In genomic region chr12:52381206-52381605, GRCh38 we compare ENCODE assay signal across 8 cellular contexts. TPM values are rescaled to one million over a fixed set of nuclear protein-coding genes. Genes with fewer than 3 reads are reported as not detected.
"Had no signal": no experiment of that assay in that cellular context is flagged by ENCODE, and none has a peak within 500 bp of the region (broad histone marks: within the 10 kb centered on the region; RNA-seq: fewer than 3 reads in every experiment).

No MANE protein-coding gene starts in this region.

- H3K27ac ChIP-seq: HL-60 had no signal

- H3K4me3 ChIP-seq: GM23338, K562 had no signal

- H3K4me1 Mint-ChIP-seq: GM23338, H9 had no signal

- H3K4me2 ChIP-seq: GM23338 had no signal

- H3K4me3 Mint-ChIP-seq: GM23338, H9 had no signal

- H2AFZ ChIP-seq: GM23338 had no signal

- DNase-seq: H9, HCEC 1CT had no signal

- H3K9me3 Mint-ChIP-seq: GM23338, H9 had no signal

- ATAC-seq: K562 had no signal

- H3K27ac Mint-ChIP-seq: GM23338, H9 had no signal

RNA-seq across cellular contexts. Expression of gene KRT84, which starts 4.2 kb away (rescaled TPM):
- total RNA-seq: GM23338, H1, H9, HepG2, HT1080, K562 had no signal
- polyA plus RNA-seq: GM23338, H1, HepG2, K562 had no signal

RNA-seq across cellular contexts. Expression of gene KRT85, which starts 13.9 kb away (rescaled TPM):
- total RNA-seq: GM23338, H1, H9, HepG2, HT1080, K562 had no signal
- polyA plus RNA-seq: GM23338, H1, HepG2, K562 had no signal

RNA-seq across cellular contexts. Expression of gene KRT82, which starts 24.9 kb away (rescaled TPM):
- total RNA-seq: GM23338, H1, H9, HepG2, HT1080, K562 had no signal
- polyA plus RNA-seq: GM23338, H1, HepG2, K562 had no signal

RNA-seq across cellular contexts. Expression of gene KRT75, which starts 53.0 kb away (rescaled TPM):
- total RNA-seq: GM23338, H1, H9, HepG2, HT1080, K562 had no signal
- polyA plus RNA-seq: GM23338, H1, HepG2, K562 had no signal
